8 cellular contexts compared by ENCODE assay signal in genomic region chr2:238203104-238203972, GRCh38. TPM values are rescaled to one million over a fixed set of nuclear protein-coding genes. Genes with fewer than 3 reads are reported as not detected.
DNase-seq lines count a peak whose midpoint lies in the region; ATAC-seq and TF ChIP-seq lines count a peak whose summit lies in the region.

ILKAP (minus strand) TSS chr2:238203695; CDS start chr2:238203553, 142 bp downstream.

- DNase-seq in CD1c-positive myeloid dendritic cell (ENCODE audit: extremely low spot score): peak; percentile 95
- peak; percentile 80 for DNase-seq in NCI-H774 (lab: John Stamatoyannopoulos, UW)
- peak; percentile 91 for DNase-seq in activated CD4-positive, alpha-beta memory T cell treated with anti-CD3 and anti-CD28 coated beads for 36 hours
- peak; percentile 70 to 94 (median 85) for DNase-seq in dorsolateral prefrontal cortex
- peak; percentile 69 to 97 for DNase-seq in lower leg skin (ENCODE audit: low spot score in 2 of 2)
- peak; percentile 85 to 87 for DNase-seq in stimulated activated CD4-positive, alpha-beta T cell treated with anti-CD3 and anti-CD28 coated beads, Interleukin-4, amount 100 ng/mL, for 48 hours (ENCODE audit: low read depth in 2 of 2)

- TF ChIP-seq CTCF in dorsolateral prefrontal cortex (IDR thresholded peaks at IDR 0.05 in 54 of 56, conservative IDR thresholded peaks at IDR 0.05 in 2 of 56; ENCODE audit: low read depth in 1 of 56, partially characterized antibody in 56 of 56): peak in 9 of 56 donors; percentile 7 to 33 (median 23)
- no peak for TF ChIP-seq CTCF in lower leg skin (IDR thresholded peaks at IDR 0.05)

- H3K9me3 Mint-ChIP-seq in activated CD4-positive, alpha-beta memory T cell treated with anti-CD3 and anti-CD28 coated beads for 36 hours: no peaks in the 10 kb centered on the region

- peak within 1 kb of the TSS; percentile 83 for H3K4me3 Mint-ChIP-seq in activated CD4-positive, alpha-beta memory T cell treated with anti-CD3 and anti-CD28 coated beads for 36 hours

- WGBS in lower leg skin, 2 donors: 0% methylated on average over 38 to 67 of the region's 123 CpGs

- ATAC-seq in GM19395 (IDR thresholded peaks at IDR 0.05; ENCODE audit: unreplicated experiment) (peak; percentile 93), HG03521 (IDR thresholded peaks at IDR 0.05; ENCODE audit: unreplicated experiment) (peak; percentile 97)

- no peak for TF ChIP-seq POLR2A in lower leg skin (IDR thresholded peaks at IDR 0.05)

- H3K27ac Mint-ChIP-seq in activated CD4-positive, alpha-beta memory T cell treated with anti-CD3 and anti-CD28 coated beads for 36 hours: peak within 1 kb of the TSS; percentile 84

- H3K4me1 Mint-ChIP-seq in activated CD4-positive, alpha-beta memory T cell treated with anti-CD3 and anti-CD28 coated beads for 36 hours (ENCODE audit: low read depth): peaks cover 47% of the 10 kb centered on the region

- peak within 1 kb of the TSS; percentile 73 to 98 (median 93) for H3K27ac ChIP-seq in dorsolateral prefrontal cortex

- peaks cover 5% of the 10 kb centered on the region for H3K36me3 Mint-ChIP-seq in activated CD4-positive, alpha-beta memory T cell treated with anti-CD3 and anti-CD28 coated beads for 36 hours

- H3K27me3 Mint-ChIP-seq in activated CD4-positive, alpha-beta memory T cell treated with anti-CD3 and anti-CD28 coated beads for 36 hours: no peaks in the 10 kb centered on the region

- intact Hi-C loops in activated CD4-positive, alpha-beta memory T cell treated with anti-CD3 and anti-CD28 coated beads for 36 hours (cut with micrococcal nuclease): loop anchor here (2.0 to 10.0 kb wide), 2 partner anchors 85 to 139 kb away; partner anchors contain the start of genes PER2 and SCLY
- intact Hi-C loops in dorsolateral prefrontal cortex (cut with DNase I): loop anchor here (1.0 to 5.0 kb wide), 3 partner anchors 13 to 236 kb away; partner anchors contain the start of gene UBE2F (in 1 of the 2)
- intact Hi-C loops in lower leg skin (cut with DNase I; ENCODE audit: low total_unique reads): no loop called here

- POLR2A ChIA-PET in activated CD4-positive, alpha-beta memory T cell treated with anti-CD3 and anti-CD28 coated beads for 36 hours (lab: Charles Lee): interaction anchor here (0.7 to 1.0 kb wide), 2 partner anchors 36 to 85 kb away, joined by 3 to 4 read pairs; partner anchors contain the start of genes HES6 and PER2

- no peaks in the 10 kb centered on the region for H3K27me3 ChIP-seq in dorsolateral prefrontal cortex

- H3K4me3 ChIP-seq in dorsolateral prefrontal cortex: peak within 1 kb of the TSS; percentile 54 to 96 (median 79)
- H3K4me3 ChIP-seq in lower leg skin (ENCODE audit: low read depth, poor library complexity, severe bottlenecking): peak within 1 kb of the TSS; percentile 92

- CTCF ChIA-PET in activated CD4-positive, alpha-beta memory T cell treated with anti-CD3 and anti-CD28 coated beads for 36 hours (lab: Charles Lee): interaction anchor here (1.0 kb wide), 1 partner anchor 530 kb away, joined by 4 read pairs; no protein-coding TSS in a partner anchor

RNA-seq across cellular contexts. Expression of gene ILKAP, which starts in this region (rescaled TPM):
- total RNA-seq in activated CD4-positive, alpha-beta memory T cell treated with anti-CD3 and anti-CD28 coated beads for 36 hours: 10 to 100 TPM; 46.7 to 50.2 TPM
- total RNA-seq in dorsolateral prefrontal cortex: 10 to 100 TPM; 44.0 to 90.8 (median 62.7) TPM
- 10 to 100 TPM; 22.8 to 73.5 (median 32.1) TPM for total RNA-seq in lower leg skin

Comparison
In these comparisons a context has a peak if more than half of its experiments do, and no peak if none do; other contexts are left out.
1. Peak in every context shown above with its lines: DNase-seq, ATAC-seq, H3K4me3 ChIP-seq and H3K27ac ChIP-seq.